In genomic region chr20:39849664-39850063, GRCh38 we compare ENCODE assay signal across 9 cellular contexts.
DNase-seq lines count a peak whose midpoint lies in the region; ATAC-seq and TF ChIP-seq lines count a peak whose summit lies in the region.
"Had no signal": no experiment of that assay in that cellular context is flagged by ENCODE, and none has a peak within 500 bp of the region (broad histone marks: within the 10 kb centered on the region; RNA-seq: fewer than 3 reads in every experiment).

No MANE protein-coding gene starts in this region.

- DNase-seq in DMS153 (lab: John Stamatoyannopoulos, UW) (peak; percentile 9), DMS153 treated with DMSO at 0.1 percent for 48 hours (lab: John Stamatoyannopoulos, UW; ENCODE audit: unreplicated experiment) (no peak), epithelial cell of proximal tubule (ENCODE audit: low read depth) (peak; percentile 12), midbrain (lab: John Stamatoyannopoulos, UW) (peak; percentile 33), aorta (peak; percentile 90 to 92), germinal center (ENCODE audit: low spot score) (no peak), WTC11 (ENCODE audit: low spot score) (no peak)
- no peak for DNase-seq in effector memory CD8-positive, alpha-beta T cell

- H3K27me3 Mint-ChIP-seq in WTC11 (ENCODE audit: low read depth): no peaks in the 10 kb centered on the region; the same call in none of the 2 replicates
- H3K27me3 Mint-ChIP-seq in effector memory CD8-positive, alpha-beta T cell: peaks cover 0 to 6% of the 10 kb centered on the region in 2 donors

- H3K36me3 ChIP-seq in aorta (ENCODE audit: control insufficient read depth in 1 of 2, insufficient read depth in 2 of 2, low read length in 1 of 2): no peaks in the 10 kb centered on the region

- intact Hi-C loops in aorta (cut with DNase I): no loop called here

- H3K4me1 Mint-ChIP-seq in WTC11: peaks cover 25% of the 10 kb centered on the region
- H3K4me1 Mint-ChIP-seq in effector memory CD8-positive, alpha-beta T cell (ENCODE audit: low read depth in 2 of 2): no peaks in the 10 kb centered on the region

- H3K9me3 Mint-ChIP-seq in WTC11: no peaks in the 10 kb centered on the region
- peaks cover 0 to 4% of the 10 kb centered on the region in 2 donors for H3K9me3 Mint-ChIP-seq in effector memory CD8-positive, alpha-beta T cell

- CTCF ChIA-PET in WTC11 (lab: Charles Lee): interaction anchor here (3.0 to 4.0 kb wide), 2 partner anchors 20 to 24 kb away, joined by 8 to 21 read pairs; no protein-coding TSS in a partner anchor

- no peaks in the 10 kb centered on the region for H3K4me1 ChIP-seq in aorta (ENCODE audit: control insufficient read depth in 1 of 2, insufficient read depth in 2 of 2, low read length in 2 of 2)

- TF ChIP-seq CTCF in epithelial cell of proximal tubule (conservative IDR thresholded peaks at IDR 0.05; ENCODE audit: low read depth, low read length) (no peak), WTC11 (IDR thresholded peaks at IDR 0.05) (no peak)

- H3K9me3 ChIP-seq in aorta (ENCODE audit: control insufficient read depth, low read length): no peaks in the 10 kb centered on the region

- H3K4me3 ChIP-seq in epithelial cell of proximal tubule (ENCODE audit: low read depth, low read length) (no peak overlapping the region), aorta (ENCODE audit: low read length in 2 of 2) (no peak overlapping the region)

- H3K27ac ChIP-seq in aorta (ENCODE audit: low read depth in 1 of 2, low read length in 2 of 2): no peak overlapping the region
- H3K27ac ChIP-seq: 22Rv1 had no signal

- POLR2A ChIA-PET in WTC11 (lab: Charles Lee): no interaction called here

- peaks cover 0 to 3% of the 10 kb centered on the region in 2 donors for H3K27me3 ChIP-seq in aorta (ENCODE audit: control insufficient read depth in 1 of 2, insufficient read depth in 2 of 2, low read length in 1 of 2)

- peak; percentile 77 for ATAC-seq in aorta (ENCODE audit: low FRiP score)
- no peak for ATAC-seq in WTC11
- ATAC-seq in effector memory CD8-positive, alpha-beta T cell (replicated peaks): no peak

- H3K27ac Mint-ChIP-seq in WTC11: no peak overlapping the region
- H3K27ac Mint-ChIP-seq in effector memory CD8-positive, alpha-beta T cell: no peak overlapping the region

- 5 to 13% methylated on average over 9 of the region's 9 CpGs for WGBS in aorta, 2 donors

- H3K36me3 Mint-ChIP-seq in WTC11: no peaks in the 10 kb centered on the region
- H3K36me3 Mint-ChIP-seq in effector memory CD8-positive, alpha-beta T cell (ENCODE audit: insufficient read depth): no peaks in the 10 kb centered on the region

- H3K4me3 Mint-ChIP-seq in WTC11: no peak overlapping the region
- H3K4me3 Mint-ChIP-seq in effector memory CD8-positive, alpha-beta T cell: no peak overlapping the region

TF ChIP-seq in WTC11, 78 proteins besides CTCF, POLR2A, EP300 and RAD21 (continues in another document):
- TF ChIP-seq ZNF416 (CRISPR knock-in tag; IDR thresholded peaks at IDR 0.05) (no peak), ZBTB43 (CRISPR knock-in tag; IDR thresholded peaks at IDR 0.05) (no peak), ZNF396 (CRISPR knock-in tag; IDR thresholded peaks at IDR 0.05; ENCODE audit: borderline replicate concordance) (no peak), NFYB (CRISPR knock-in tag; conservative IDR thresholded peaks at IDR 0.05; ENCODE audit: low read depth) (no peak), MAX (CRISPR knock-in tag; IDR thresholded peaks at IDR 0.05) (no peak), E2F4 (CRISPR knock-in tag; IDR thresholded peaks at IDR 0.05; ENCODE audit: borderline replicate concordance, low read depth) (no peak), ATF2 (CRISPR knock-in tag; IDR thresholded peaks at IDR 0.05; ENCODE audit: borderline replicate concordance, low read depth) (no peak), ZNF425 (CRISPR knock-in tag; conservative IDR thresholded peaks at IDR 0.05) (no peak), KAT7 (CRISPR knock-in tag; IDR thresholded peaks at IDR 0.05; ENCODE audit: borderline replicate concordance) (no peak), PRDM15 (CRISPR knock-in tag; IDR thresholded peaks at IDR 0.05) (no peak), EMX1 (CRISPR knock-in tag; IDR thresholded peaks at IDR 0.05) (no peak)

Comparison
In these comparisons a context has a peak if more than half of its experiments do, and no peak if none do; other contexts are left out.
1. DNase-seq: peak in DMS153 (single experiment), epithelial cell of proximal tubule (single experiment), midbrain (single experiment) and aorta (2 of 2); none in DMS153 treated with DMSO at 0.1 percent for 48 hours (single experiment), germinal center (single experiment), WTC11 (single experiment) and effector memory CD8-positive, alpha-beta T cell (0 of 3).